7 cellular contexts compared by ENCODE assay signal in the genomic region with DNA sequence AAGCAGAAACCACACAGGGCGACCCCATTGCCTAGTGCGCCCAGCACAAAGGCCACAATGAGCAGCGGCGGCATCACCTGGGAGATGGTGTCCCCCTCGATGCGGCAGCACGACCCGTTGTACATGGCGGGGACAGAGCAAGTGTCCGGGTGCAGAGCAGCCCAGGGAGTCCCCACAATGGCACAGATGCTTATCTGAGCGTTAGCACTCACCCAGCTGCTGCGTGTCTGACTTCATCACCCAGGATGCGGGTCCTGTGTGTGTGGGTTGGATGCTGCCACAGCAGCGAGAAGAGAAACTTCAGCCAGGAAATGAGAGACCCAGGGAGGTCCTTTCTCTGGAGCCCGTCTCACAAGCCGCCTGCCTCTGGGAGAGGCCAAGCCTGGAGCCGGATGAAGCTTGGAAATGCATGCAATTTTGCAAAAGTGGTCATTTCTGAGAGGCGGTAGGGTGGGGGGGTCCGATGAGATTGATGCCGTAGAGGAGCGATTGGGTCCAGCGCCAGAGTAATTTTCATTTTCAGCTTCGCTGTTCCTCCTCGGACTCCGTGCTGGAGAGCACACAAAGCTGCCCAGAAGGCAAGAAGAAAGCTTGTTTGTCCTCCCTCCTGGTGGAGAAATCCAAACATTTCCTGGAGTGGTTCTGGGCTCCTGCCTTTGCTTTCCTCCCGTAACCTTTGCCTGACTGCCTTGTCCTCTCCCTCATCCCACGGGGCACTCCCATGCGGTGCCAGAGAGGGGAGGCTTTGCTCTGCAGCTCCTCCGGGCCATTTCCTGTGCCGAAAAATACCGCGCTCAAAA. TPM values are rescaled to one million over a fixed set of nuclear protein-coding genes. Genes with fewer than 3 reads are reported as not detected.
DNase-seq lines count a peak whose midpoint lies in the region; ATAC-seq and TF ChIP-seq lines count a peak whose summit lies in the region.

A gene with protein sequence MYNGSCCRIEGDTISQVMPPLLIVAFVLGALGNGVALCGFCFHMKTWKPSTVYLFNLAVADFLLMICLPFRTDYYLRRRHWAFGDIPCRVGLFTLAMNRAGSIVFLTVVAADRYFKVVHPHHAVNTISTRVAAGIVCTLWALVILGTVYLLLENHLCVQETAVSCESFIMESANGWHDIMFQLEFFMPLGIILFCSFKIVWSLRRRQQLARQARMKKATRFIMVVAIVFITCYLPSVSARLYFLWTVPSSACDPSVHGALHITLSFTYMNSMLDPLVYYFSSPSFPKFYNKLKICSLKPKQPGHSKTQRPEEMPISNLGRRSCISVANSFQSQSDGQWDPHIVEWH (minus strand): TSS at position 630 of the 800 bp plus-strand sequence. CDS start 505 bp downstream, at position 125.

- H3K27ac ChIP-seq in hepatocyte: no peak within 1 kb of the TSS

- peak; percentile 37 for DNase-seq in MV-4-11 (lab: John Stamatoyannopoulos, UW)
- peak; percentile 61 to 72 for DNase-seq in activated CD4-positive, alpha-beta T cell treated with anti-CD3 and anti-CD28 coated beads, Interleukin-2, amount 50 U/mL, for 48 hours
- peak; percentile 24 for DNase-seq in hepatocyte (ENCODE audit: low spot score)
- peak; percentile 23 to 64 for DNase-seq in stimulated activated CD8-positive, alpha-beta memory T cell treated with anti-CD3 and anti-CD28 coated beads, Interleukin-7, amount 100 ng/mL, for 48 hours (ENCODE audit: extremely low read depth in 1 of 2, low read depth in 1 of 2)
- no peak for DNase-seq in foreskin melanocyte
- DNase-seq in 8988T: no peak

- H3K27me3 ChIP-seq in hepatocyte: no peaks in the 10 kb centered on the region

- no peak for TF ChIP-seq CTCF in hepatocyte (IDR thresholded peaks at IDR 0.05; ENCODE audit: poor library complexity)

- H3K4me2 ChIP-seq in hepatocyte: peak within 1 kb of the TSS; percentile 29

- no peaks in the 10 kb centered on the region for H3K79me2 ChIP-seq in hepatocyte

- 78% methylated on average over 32 of the region's 32 CpGs for WGBS in hepatocyte (ENCODE audit: low lambda C conversion rate, missing lambda C conversion rate)

- H3K9me3 ChIP-seq in hepatocyte (ENCODE audit: low read depth): no peaks in the 10 kb centered on the region

- H3K4me3 ChIP-seq in hepatocyte: no peak within 1 kb of the TSS

- no peaks in the 10 kb centered on the region for H3K9me2 ChIP-seq in hepatocyte (replicated peaks; ENCODE audit: insufficient read depth)

- H3K4me1 ChIP-seq in hepatocyte (ENCODE audit: insufficient read depth): peaks cover 5% of the 10 kb centered on the region

- ATAC-seq in HG02885 (IDR thresholded peaks at IDR 0.05; ENCODE audit: poor library complexity, unreplicated experiment): no peak

- no peak within 1 kb of the TSS for H2AFZ ChIP-seq in hepatocyte

- H4K20me1 ChIP-seq in hepatocyte (ENCODE audit: insufficient read depth, poor library complexity, severe bottlenecking): no peaks in the 10 kb centered on the region

- H3K36me3 ChIP-seq in hepatocyte (replicated peaks; ENCODE audit: insufficient read depth, low read depth): no peaks in the 10 kb centered on the region

RNA-seq across cellular contexts. Expression of the gene that starts here (rescaled TPM):
- 0.40 and 0.63 TPM in 2 replicates for total RNA-seq in hepatocyte
- polyA plus RNA-seq in hepatocyte: 0.19 TPM in 1 of 2 replicates, not detected in the other

Comparison
In these comparisons a context has a peak if more than half of its experiments do, and no peak if none do; other contexts are left out.
1. Peak in DNase-seq and H3K4me2 ChIP-seq in hepatocyte; RNA of the gene not detected or under 1 TPM.
2. DNase-seq: peak in MV-4-11 (single experiment), activated CD4-positive, alpha-beta T cell treated with anti-CD3 and anti-CD28 coated beads, Interleukin-2, amount 50 U/mL, for 48 hours (2 of 2) and stimulated activated CD8-positive, alpha-beta memory T cell treated with anti-CD3 and anti-CD28 coated beads, Interleukin-7, amount 100 ng/mL, for 48 hours (2 of 2); none in foreskin melanocyte (single experiment) and 8988T (single experiment).